Comparison of ENCODE assay signal across 9 cellular contexts in genomic region chr12:94261781-94262180, GRCh38.
DNase-seq lines count a peak whose midpoint lies in the region; ATAC-seq and TF ChIP-seq lines count a peak whose summit lies in the region.
"Had no signal": no experiment of that assay in that cellular context is flagged by ENCODE, and none has a peak within 500 bp of the region (broad histone marks: within the 10 kb centered on the region; RNA-seq: fewer than 3 reads in every experiment).

No MANE protein-coding gene starts in this region.

- no peak for TF ChIP-seq CTCF in adrenal gland (IDR thresholded peaks at IDR 0.05)
- no peak for TF ChIP-seq CTCF in thoracic aorta (IDR thresholded peaks at IDR 0.05)
- TF ChIP-seq CTCF in mucosa of descending colon (IDR thresholded peaks at IDR 0.05) = no peak

- H3K36me3 ChIP-seq in adrenal gland (replicated peaks in 1 of 2) (no peaks in the 10 kb centered on the region), thoracic aorta (no peaks in the 10 kb centered on the region), mucosa of descending colon (ENCODE audit: low read depth) (no peaks in the 10 kb centered on the region)

- 24 to 34% (median 32%) methylated on average over 3 of the region's 3 CpGs for whole genome bisulfite sequencing in adrenal gland, 4 donors

- intact Hi-C loops in adrenal gland (cut with DNase I) (no loop called here), mucosa of descending colon (cut with DNase I, micrococcal nuclease) (no loop called here)

- H3K4me1 Mint-ChIP-seq in activated CD8-positive, alpha-beta memory T cell treated with anti-CD3 and anti-CD28 coated beads, Interleukin-2, amount 10 ng/mL, durations not matched to agents 7 days and 5 days = peaks cover 23% of the 10 kb centered on the region

- CTCF ChIA-PET in activated CD8-positive, alpha-beta memory T cell treated with anti-CD3 and anti-CD28 coated beads, Interleukin-2, amount 10 ng/mL, durations not matched to agents 7 days and 5 days (lab: Charles Lee) = interaction anchor here (1.4 to 1.5 kb wide), 3 partner anchors 11 to 160 kb away, joined by 4 to 5 read pairs (median 4); no protein-coding TSS in a partner anchor

- no peaks in the 10 kb centered on the region for H3K27me3 Mint-ChIP-seq in activated CD8-positive, alpha-beta memory T cell treated with anti-CD3 and anti-CD28 coated beads, Interleukin-2, amount 10 ng/mL, durations not matched to agents 7 days and 5 days

- peak overlapping the region in 4 of 5 donors; percentile 69 to 95 (median 92) for H3K27ac ChIP-seq in adrenal gland
- peak overlapping the region; percentile 67 for H3K27ac ChIP-seq in layer of hippocampus (ENCODE audit: low read depth, low read length)
- peak overlapping the region; percentile 68 to 73 for H3K27ac ChIP-seq in thoracic aorta
- H3K27ac ChIP-seq: epithelial cell of prostate had no signal

- H3K9me3 Mint-ChIP-seq in activated CD8-positive, alpha-beta memory T cell treated with anti-CD3 and anti-CD28 coated beads, Interleukin-2, amount 10 ng/mL, durations not matched to agents 7 days and 5 days (ENCODE audit: low read depth) = no peaks in the 10 kb centered on the region

- H3K27me3 ChIP-seq in adrenal gland (no peaks in the 10 kb centered on the region), layer of hippocampus (ENCODE audit: control insufficient read depth, insufficient read depth, low read length) (no peaks in the 10 kb centered on the region), thoracic aorta (replicated peaks; ENCODE audit: insufficient read depth) (no peaks in the 10 kb centered on the region)

- TF ChIP-seq POLR2A in adrenal gland (IDR thresholded peaks at IDR 0.05) = no peak

- no peak for DNase-seq in activated CD8-positive, alpha-beta memory T cell treated with anti-CD3 and anti-CD28 coated beads, Interleukin-2, amount 10 ng/mL, durations not matched to agents 7 days and 5 days
- DNase-seq in activated CD8-positive, alpha-beta memory T cell treated with anti-CD3 and anti-CD28 coated beads for 24 hours = no peak
- DNase-seq in adrenal gland (no peak), thoracic aorta (ENCODE audit: low spot score) (no peak), mucosa of descending colon (no peak), dermis blood vessel endothelial cell (no peak)

- H3K4me1 ChIP-seq in adrenal gland (replicated peaks in 1 of 2) (peaks cover 14 to 26% of the 10 kb centered on the region in 2 donors), thoracic aorta (ENCODE audit: control insufficient read depth in 1 of 2, low read depth in 2 of 2) (peaks cover 13 to 35% of the 10 kb centered on the region in 2 donors), mucosa of descending colon (ENCODE audit: low read depth) (peaks cover 6% of the 10 kb centered on the region)

- no peaks in the 10 kb centered on the region for H3K9me3 ChIP-seq in adrenal gland (replicated peaks in 1 of 3)
- no peaks in the 10 kb centered on the region for H3K9me3 ChIP-seq in thoracic aorta
- H3K9me3 ChIP-seq in mucosa of descending colon = no peaks in the 10 kb centered on the region

- peak overlapping the region; percentile 84 for H3K4me3 Mint-ChIP-seq in activated CD8-positive, alpha-beta memory T cell treated with anti-CD3 and anti-CD28 coated beads, Interleukin-2, amount 10 ng/mL, durations not matched to agents 7 days and 5 days

- no peak for ATAC-seq in activated CD8-positive, alpha-beta memory T cell treated with anti-CD3 and anti-CD28 coated beads, Interleukin-2, amount 10 ng/mL, durations not matched to agents 7 days and 5 days
- ATAC-seq in thoracic aorta (ENCODE audit: insufficient number of reproducible peaks, low FRiP score, low read depth) (no peak), esophagus mucosa (no peak), mucosa of descending colon (no peak)

- H3K36me3 Mint-ChIP-seq in activated CD8-positive, alpha-beta memory T cell treated with anti-CD3 and anti-CD28 coated beads, Interleukin-2, amount 10 ng/mL, durations not matched to agents 7 days and 5 days = peaks cover 25% of the 10 kb centered on the region

- peak overlapping the region; percentile 84 for H3K27ac Mint-ChIP-seq in activated CD8-positive, alpha-beta memory T cell treated with anti-CD3 and anti-CD28 coated beads, Interleukin-2, amount 10 ng/mL, durations not matched to agents 7 days and 5 days

- H3K4me3 ChIP-seq in adrenal gland = peak overlapping the region in 1 of 4 donors; percentile 71
- peak overlapping the region; percentile 76 for H3K4me3 ChIP-seq in thoracic aorta
- no peak overlapping the region for H3K4me3 ChIP-seq in mucosa of descending colon
